In the genomic region with DNA sequence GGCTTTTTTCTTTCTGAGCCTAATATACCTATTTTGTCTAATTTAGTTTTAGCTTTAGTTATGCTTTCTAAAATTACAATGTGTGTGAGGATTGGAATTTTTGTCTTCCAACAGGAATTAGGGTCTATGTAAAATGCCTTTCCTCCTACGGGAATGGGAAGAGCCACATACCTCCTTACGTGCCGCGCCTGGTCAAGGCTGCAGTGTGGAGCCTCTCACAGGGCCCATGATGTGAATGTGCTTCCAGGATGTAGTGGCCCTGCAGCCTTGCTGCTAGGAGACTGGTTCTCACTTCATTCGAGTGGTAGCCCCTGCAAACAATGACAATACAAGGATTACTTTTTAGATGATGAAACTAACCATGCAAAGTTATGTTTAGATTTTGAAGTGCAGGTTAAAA, we compare ENCODE assay signal across 15 cellular contexts.
"Had no signal": no experiment of that assay in that cellular context is flagged by ENCODE, and none has a peak within 500 bp of the region (broad histone marks: within the 10 kb centered on the region; RNA-seq: fewer than 3 reads in every experiment).

No MANE protein-coding gene starts in this region.

- H3K4me1 ChIP-seq: transverse colon had no signal

- DNase-seq: activated CD4-positive, alpha-beta T cell treated with anti-CD3 and anti-CD28 coated beads, Interleukin-2, amount 50 U/mL, for 48 hours; activated CD4-positive, CD25-positive, alpha-beta regulatory T cell treated with anti-CD3 and anti-CD28 coated beads, Interleukin-2, amount 50 U/mL, for 72 hours; activated CD8-positive, alpha-beta memory T cell treated with anti-CD3 and anti-CD28 coated beads, Interleukin-2, amount 10 ng/mL, durations not matched to agents 7 days and 5 days; activated effector memory CD4-positive, alpha-beta T cell treated with Interleukin-2 at 50 U/mL for 16 hours; activated T-cell treated with anti-CD3 and anti-CD28 coated beads, Interleukin-2, amount 50 U/mL, for 24 hours; dorsolateral prefrontal cortex; hypothalamus; left colon; pancreas; stimulated activated CD4-positive, alpha-beta T cell treated with anti-CD3 and anti-CD28 coated beads, Interleukin-1b, Interleukin-23, amount 100 ng/mL, for 48 hours; transverse colon had no signal

- H3K9me3 ChIP-seq: pancreas, right atrium auricular region, transverse colon had no signal

- H3K4me3 ChIP-seq: dorsolateral prefrontal cortex, pancreas, right atrium auricular region, transverse colon had no signal

- H3K4me3 Mint-ChIP-seq: activated CD8-positive, alpha-beta memory T cell treated with anti-CD3 and anti-CD28 coated beads, Interleukin-2, amount 10 ng/mL, durations not matched to agents 7 days and 5 days; activated naive CD8-positive, alpha-beta T cell; activated T-cell treated with anti-CD3 and anti-CD28 coated beads, Interleukin-2, amount 50 U/mL, for 24 hours; stimulated activated memory B cell treated with anti-CD40 and anti-IgM and Interleukin-4, amounts not matched to agents 10 μg/mL and 1 μg/mL and 100 μg/mL, for 72 hours had no signal

- H3K27me3 ChIP-seq: dorsolateral prefrontal cortex, pancreas, right atrium auricular region, transverse colon had no signal

- H3K9me3 Mint-ChIP-seq: activated T-cell treated with anti-CD3 and anti-CD28 coated beads, Interleukin-2, amount 50 U/mL, for 24 hours; stimulated activated memory B cell treated with anti-CD40 and anti-IgM and Interleukin-4, amounts not matched to agents 10 μg/mL and 1 μg/mL and 100 μg/mL, for 72 hours had no signal

- H3K27ac ChIP-seq: dorsolateral prefrontal cortex, pancreas, right atrium auricular region, transverse colon had no signal

- ATAC-seq: activated CD8-positive, alpha-beta memory T cell treated with anti-CD3 and anti-CD28 coated beads, Interleukin-2, amount 10 ng/mL, durations not matched to agents 7 days and 5 days; esophagus mucosa; left colon; stimulated activated memory B cell treated with anti-CD40 and anti-IgM and Interleukin-4, amounts not matched to agents 10 μg/mL and 1 μg/mL and 100 μg/mL, for 72 hours had no signal

- H3K36me3 ChIP-seq: pancreas, right atrium auricular region, transverse colon had no signal

- H3K27ac Mint-ChIP-seq: activated CD8-positive, alpha-beta memory T cell treated with anti-CD3 and anti-CD28 coated beads, Interleukin-2, amount 10 ng/mL, durations not matched to agents 7 days and 5 days; activated naive CD8-positive, alpha-beta T cell; activated T-cell treated with anti-CD3 and anti-CD28 coated beads, Interleukin-2, amount 50 U/mL, for 24 hours; stimulated activated memory B cell treated with anti-CD40 and anti-IgM and Interleukin-4, amounts not matched to agents 10 μg/mL and 1 μg/mL and 100 μg/mL, for 72 hours had no signal

- H3K36me3 Mint-ChIP-seq: activated CD8-positive, alpha-beta memory T cell treated with anti-CD3 and anti-CD28 coated beads, Interleukin-2, amount 10 ng/mL, durations not matched to agents 7 days and 5 days; activated naive CD8-positive, alpha-beta T cell; stimulated activated memory B cell treated with anti-CD40 and anti-IgM and Interleukin-4, amounts not matched to agents 10 μg/mL and 1 μg/mL and 100 μg/mL, for 72 hours had no signal
